In genomic region chr2:7133521-7133920, GRCh38 we compare ENCODE assay signal across 1 cellular context.
TF ChIP-seq lines count a peak whose summit lies in the region.

No MANE protein-coding gene starts in this region.

TF ChIP-seq in GM23338, 12 proteins besides CTCF, POLR2A, EP300 and RAD21 (continued from another document):
- TF ChIP-seq NANOG (IDR thresholded peaks at IDR 0.05; ENCODE audit: borderline replicate concordance) (no peak), CREB1 (CRISPR knock-in tag; IDR thresholded peaks at IDR 0.05; ENCODE audit: low read depth) (no peak), ZNF331 (CRISPR knock-in tag; IDR thresholded peaks at IDR 0.05; ENCODE audit: low read depth) (no peak)
- TF ChIP-seq, protein P1, sequence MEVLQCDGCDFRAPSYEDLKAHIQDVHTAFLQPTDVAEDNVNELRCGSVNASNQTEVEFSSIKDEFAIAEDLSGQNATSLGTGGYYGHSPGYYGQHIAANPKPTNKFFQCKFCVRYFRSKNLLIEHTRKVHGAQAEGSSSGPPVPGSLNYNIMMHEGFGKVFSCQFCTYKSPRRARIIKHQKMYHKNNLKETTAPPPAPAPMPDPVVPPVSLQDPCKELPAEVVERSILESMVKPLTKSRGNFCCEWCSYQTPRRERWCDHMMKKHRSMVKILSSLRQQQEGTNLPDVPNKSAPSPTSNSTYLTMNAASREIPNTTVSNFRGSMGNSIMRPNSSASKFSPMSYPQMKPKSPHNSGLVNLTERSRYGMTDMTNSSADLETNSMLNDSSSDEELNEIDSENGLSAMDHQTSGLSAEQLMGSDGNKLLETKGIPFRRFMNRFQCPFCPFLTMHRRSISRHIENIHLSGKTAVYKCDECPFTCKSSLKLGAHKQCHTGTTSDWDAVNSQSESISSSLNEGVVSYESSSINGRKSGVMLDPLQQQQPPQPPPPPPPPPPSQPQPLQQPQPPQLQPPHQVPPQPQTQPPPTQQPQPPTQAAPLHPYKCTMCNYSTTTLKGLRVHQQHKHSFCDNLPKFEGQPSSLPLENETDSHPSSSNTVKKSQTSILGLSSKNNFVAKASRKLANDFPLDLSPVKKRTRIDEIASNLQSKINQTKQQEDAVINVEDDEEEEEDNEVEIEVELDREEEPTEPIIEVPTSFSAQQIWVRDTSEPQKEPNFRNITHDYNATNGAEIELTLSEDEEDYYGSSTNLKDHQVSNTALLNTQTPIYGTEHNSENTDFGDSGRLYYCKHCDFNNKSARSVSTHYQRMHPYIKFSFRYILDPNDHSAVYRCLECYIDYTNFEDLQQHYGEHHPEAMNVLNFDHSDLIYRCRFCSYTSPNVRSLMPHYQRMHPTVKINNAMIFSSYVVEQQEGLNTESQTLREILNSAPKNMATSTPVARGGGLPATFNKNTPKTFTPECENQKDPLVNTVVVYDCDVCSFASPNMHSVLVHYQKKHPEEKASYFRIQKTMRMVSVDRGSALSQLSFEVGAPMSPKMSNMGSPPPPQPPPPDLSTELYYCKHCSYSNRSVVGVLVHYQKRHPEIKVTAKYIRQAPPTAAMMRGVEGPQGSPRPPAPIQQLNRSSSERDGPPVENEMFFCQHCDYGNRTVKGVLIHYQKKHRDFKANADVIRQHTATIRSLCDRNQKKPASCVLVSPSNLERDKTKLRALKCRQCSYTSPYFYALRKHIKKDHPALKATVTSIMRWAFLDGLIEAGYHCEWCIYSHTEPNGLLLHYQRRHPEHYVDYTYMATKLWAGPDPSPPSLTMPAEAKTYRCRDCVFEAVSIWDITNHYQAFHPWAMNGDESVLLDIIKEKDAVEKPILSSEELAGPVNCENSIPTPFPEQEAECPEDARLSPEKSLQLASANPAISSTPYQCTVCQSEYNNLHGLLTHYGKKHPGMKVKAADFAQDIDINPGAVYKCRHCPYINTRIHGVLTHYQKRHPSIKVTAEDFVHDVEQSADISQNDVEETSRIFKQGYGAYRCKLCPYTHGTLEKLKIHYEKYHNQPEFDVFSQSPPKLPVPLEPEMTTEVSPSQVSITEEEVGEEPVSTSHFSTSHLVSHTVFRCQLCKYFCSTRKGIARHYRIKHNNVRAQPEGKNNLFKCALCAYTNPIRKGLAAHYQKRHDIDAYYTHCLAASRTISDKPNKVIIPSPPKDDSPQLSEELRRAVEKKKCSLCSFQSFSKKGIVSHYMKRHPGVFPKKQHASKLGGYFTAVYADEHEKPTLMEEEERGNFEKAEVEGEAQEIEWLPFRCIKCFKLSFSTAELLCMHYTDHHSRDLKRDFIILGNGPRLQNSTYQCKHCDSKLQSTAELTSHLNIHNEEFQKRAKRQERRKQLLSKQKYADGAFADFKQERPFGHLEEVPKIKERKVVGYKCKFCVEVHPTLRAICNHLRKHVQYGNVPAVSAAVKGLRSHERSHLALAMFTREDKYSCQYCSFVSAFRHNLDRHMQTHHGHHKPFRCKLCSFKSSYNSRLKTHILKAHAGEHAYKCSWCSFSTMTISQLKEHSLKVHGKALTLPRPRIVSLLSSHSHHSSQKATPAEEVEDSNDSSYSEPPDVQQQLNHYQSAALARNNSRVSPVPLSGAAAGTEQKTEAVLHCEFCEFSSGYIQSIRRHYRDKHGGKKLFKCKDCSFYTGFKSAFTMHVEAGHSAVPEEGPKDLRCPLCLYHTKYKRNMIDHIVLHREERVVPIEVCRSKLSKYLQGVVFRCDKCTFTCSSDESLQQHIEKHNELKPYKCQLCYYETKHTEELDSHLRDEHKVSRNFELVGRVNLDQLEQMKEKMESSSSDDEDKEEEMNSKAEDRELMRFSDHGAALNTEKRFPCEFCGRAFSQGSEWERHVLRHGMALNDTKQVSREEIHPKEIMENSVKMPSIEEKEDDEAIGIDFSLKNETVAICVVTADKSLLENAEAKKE (CRISPR knock-in tag; IDR thresholded peaks at IDR 0.05) = no peak
